8 cellular contexts compared by ENCODE assay signal in genomic region chr9:83981126-83981871, GRCh38. TPM values are rescaled to one million over a fixed set of nuclear protein-coding genes. Genes with fewer than 3 reads are reported as not detected.
A peak's percentile ranks its signal among the peaks of the same experiment; 100 is the strongest.
DNase-seq lines count a peak whose midpoint lies in the region; ATAC-seq and TF ChIP-seq lines count a peak whose summit lies in the region.

No MANE protein-coding gene starts in this region.

- ATAC-seq in WTC11 (no peak), GM21515 (IDR thresholded peaks at IDR 0.05; ENCODE audit: unreplicated experiment) (no peak)
- ATAC-seq in natural killer cell treated with Interleukin-12 subunit alpha and Interleukin-12 subunit beta and Interleukin-15 and Interleukin-18, amount 100 ng/mL, for 72 hours = no peak

- H3K27ac Mint-ChIP-seq in WTC11 = peak overlapping the region; percentile 97
- H3K27ac Mint-ChIP-seq in natural killer cell treated with Interleukin-12 subunit alpha and Interleukin-12 subunit beta and Interleukin-15 and Interleukin-18, amount 100 ng/mL, for 72 hours = peak overlapping the region; percentile 89 to 100

- peaks cover 2% of the 10 kb centered on the region for H3K27me3 Mint-ChIP-seq in WTC11 (ENCODE audit: low read depth)
- H3K27me3 Mint-ChIP-seq in natural killer cell treated with Interleukin-12 subunit alpha and Interleukin-12 subunit beta and Interleukin-15 and Interleukin-18, amount 100 ng/mL, for 72 hours = no peaks in the 10 kb centered on the region

- peak overlapping the region; percentile 99 for H3K4me3 Mint-ChIP-seq in WTC11
- H3K4me3 Mint-ChIP-seq in natural killer cell treated with Interleukin-12 subunit alpha and Interleukin-12 subunit beta and Interleukin-15 and Interleukin-18, amount 100 ng/mL, for 72 hours = peak overlapping the region; percentile 95

- in situ Hi-C loops in ACHN (cut with HindIII; ENCODE audit: low pct_ligation_motif_present, low pct_unique_long_range_greater_than_20kb, low sequenced_read_pairs) = no loop called here

- H3K27me3 ChIP-seq in GM06990 (replicated peaks; ENCODE audit: control insufficient read depth, insufficient read depth, low read length) = no peaks in the 10 kb centered on the region

- H3K4me3 ChIP-seq in GM06990 (replicated peaks; ENCODE audit: low read depth, low read length) = peak overlapping the region; percentile 99

- H3K36me3 Mint-ChIP-seq in WTC11 = peaks cover 32% of the 10 kb centered on the region
- peaks cover 34% of the 10 kb centered on the region for H3K36me3 Mint-ChIP-seq in natural killer cell treated with Interleukin-12 subunit alpha and Interleukin-12 subunit beta and Interleukin-15 and Interleukin-18, amount 100 ng/mL, for 72 hours

- CTCF ChIA-PET in WTC11 (lab: Charles Lee) = interaction anchor here (1.0 to 1.5 kb wide), 2 partner anchors 120 to 280 kb away, joined by 3 to 8 read pairs; no protein-coding TSS in a partner anchor

- H3K4me1 Mint-ChIP-seq in WTC11 = peaks cover 40% of the 10 kb centered on the region
- peaks cover 25 to 32% of the 10 kb centered on the region in 2 donors for H3K4me1 Mint-ChIP-seq in natural killer cell treated with Interleukin-12 subunit alpha and Interleukin-12 subunit beta and Interleukin-15 and Interleukin-18, amount 100 ng/mL, for 72 hours (ENCODE audit: low read depth in 2 of 2)

- peaks cover 2% of the 10 kb centered on the region for H3K36me3 ChIP-seq in GM06990 (ENCODE audit: control insufficient read depth, insufficient read depth, low read length)

- no peak for TF ChIP-seq CTCF in GM06990 (IDR thresholded peaks at IDR 0.05; ENCODE audit: insufficient read depth, low read length, poor library complexity, severe bottlenecking)
- no peak for TF ChIP-seq CTCF in WTC11 (IDR thresholded peaks at IDR 0.05)

- H3K9me3 Mint-ChIP-seq in WTC11 = no peaks in the 10 kb centered on the region
- no peaks in the 10 kb centered on the region for H3K9me3 Mint-ChIP-seq in natural killer cell treated with Interleukin-12 subunit alpha and Interleukin-12 subunit beta and Interleukin-15 and Interleukin-18, amount 100 ng/mL, for 72 hours

- DNase-seq in ACHN (peak; percentile 26), GM06990 (ENCODE audit: extremely low read depth, insufficient read length) (no peak), M059J (ENCODE audit: low read depth) (peak; percentile 66), WTC11 (ENCODE audit: low spot score) (no peak), fibroblast of peridontal ligament (ENCODE audit: extremely low read depth) (peak; percentile 42), 8988T (no peak)
- peak; percentile 65 for DNase-seq in natural killer cell treated with Interleukin-12 subunit alpha and Interleukin-12 subunit beta and Interleukin-15 and Interleukin-18, amount 100 ng/mL, for 72 hours (ENCODE audit: low spot score)

- POLR2A ChIA-PET in WTC11 (lab: Charles Lee) = interaction anchor here (0.6 to 2.7 kb wide), 10 partner anchors 11 to 280 kb away, joined by 3 to 24 read pairs (median 5); partner anchors contain the start of gene UBQLN1

TF ChIP-seq in WTC11, 78 proteins besides CTCF, POLR2A, EP300 and RAD21:
- no peak for TF ChIP-seq E2F5 (CRISPR knock-in tag; IDR thresholded peaks at IDR 0.05)
- TF ChIP-seq ZNF263 (CRISPR knock-in tag; IDR thresholded peaks at IDR 0.05; ENCODE audit: low read depth) = 0 out of 2 replicates have a peak, but pooled peaks have one; percentile 35
- no peak for TF ChIP-seq SMAD4 (CRISPR knock-in tag; IDR thresholded peaks at IDR 0.05)
- TF ChIP-seq SMAD3 (CRISPR knock-in tag; IDR thresholded peaks at IDR 0.05; ENCODE audit: borderline replicate concordance) = no peak
- no peak for TF ChIP-seq HMGXB4 (CRISPR knock-in tag; IDR thresholded peaks at IDR 0.05)
- no peak for TF ChIP-seq ZBTB21 (CRISPR knock-in tag; IDR thresholded peaks at IDR 0.05; ENCODE audit: borderline replicate concordance)
- TF ChIP-seq FOXP4 (CRISPR knock-in tag; IDR thresholded peaks at IDR 0.05) = no peak
- TF ChIP-seq ARID4B (CRISPR knock-in tag; IDR thresholded peaks at IDR 0.05; ENCODE audit: borderline replicate concordance) = 0 out of 2 replicates have a peak, but pooled peaks have one; percentile 10
- no peak for TF ChIP-seq GTF2I (CRISPR knock-in tag; conservative IDR thresholded peaks at IDR 0.05)

RNA-seq across cellular contexts. Expression of gene RMI1, which starts 0.7 kb away (rescaled TPM):
- 12.2 and 27.7 TPM in 2 replicates for total RNA-seq in M059J (2014; rRNA removed; shearing (Covaris generic))
- 23.9 to 26.7 TPM (median 25.8 TPM) in 3 replicates for total RNA-seq in WTC11 (2021)
- total RNA-seq in natural killer cell treated with Interleukin-12 subunit alpha and Interleukin-12 subunit beta and Interleukin-15 and Interleukin-18, amount 100 ng/mL, for 72 hours = 10 to 100 TPM; 12.8 to 16.1 TPM

RNA-seq across cellular contexts. Expression of gene HNRNPK, which starts 1.3 kb away (rescaled TPM):
- total RNA-seq in M059J (2014; rRNA removed; shearing (Covaris generic)) = 632 and 762 TPM in 2 replicates
- total RNA-seq in WTC11 (2021) = 634 to 723 TPM (median 640 TPM) in 3 replicates
- 100 to 1,000 TPM; 545 to 772 TPM for total RNA-seq in natural killer cell treated with Interleukin-12 subunit alpha and Interleukin-12 subunit beta and Interleukin-15 and Interleukin-18, amount 100 ng/mL, for 72 hours

Comparison
In these comparisons a context has a peak if more than half of its experiments do, and no peak if none do; other contexts are left out.
1. DNase-seq: peak in ACHN (single experiment), M059J (single experiment), fibroblast of peridontal ligament (single experiment) and natural killer cell treated with Interleukin-12 subunit alpha and Interleukin-12 subunit beta and Interleukin-15 and Interleukin-18, amount 100 ng/mL, for 72 hours (single experiment); none in GM06990 (single experiment), WTC11 (single experiment) and 8988T (single experiment).